Comparison of ENCODE assay signal across 11 cellular contexts in genomic region chr21:17003763-17004373, GRCh38.
DNase-seq lines count a peak whose midpoint lies in the region; ATAC-seq and TF ChIP-seq lines count a peak whose summit lies in the region.
"Had no signal": no experiment of that assay in that cellular context is flagged by ENCODE, and none has a peak within 500 bp of the region (broad histone marks: within the 10 kb centered on the region; RNA-seq: fewer than 3 reads in every experiment).

No MANE protein-coding gene starts in this region.

- peak; percentile 91 for ATAC-seq in foreskin keratinocyte
- no peak for ATAC-seq in mucosa of descending colon
- ATAC-seq: left lobe of liver had no signal

- TF ChIP-seq CTCF in ascending aorta (IDR thresholded peaks at IDR 0.05) (no peak), foreskin keratinocyte (conservative IDR thresholded peaks at IDR 0.05) (no peak), mucosa of descending colon (IDR thresholded peaks at IDR 0.05) (no peak)

- H3K9me3 ChIP-seq in ascending aorta (no peaks in the 10 kb centered on the region), mucosa of descending colon (no peaks in the 10 kb centered on the region)

- peaks cover 18% of the 10 kb centered on the region for H3K9me3 Mint-ChIP-seq in T-helper 1 cell treated with Interleukin-12 subunit alpha and Interleukin-12 subunit beta and Interleukin-4 antibody, amounts not matched to agents 30 μg/mL and 1 μg/mL, for 36 hours

- H3K27ac ChIP-seq in ascending aorta (no peak overlapping the region), foreskin keratinocyte (peak overlapping the region; percentile 73)
- H3K27ac ChIP-seq: 22Rv1 had no signal

- H3K36me3 ChIP-seq in ascending aorta (no peaks in the 10 kb centered on the region), mucosa of descending colon (ENCODE audit: low read depth) (no peaks in the 10 kb centered on the region)

- peak overlapping the region; percentile 14 to 27 for H3K4me3 ChIP-seq in ascending aorta
- H3K4me3 ChIP-seq in mucosa of descending colon = no peak overlapping the region

- no peaks in the 10 kb centered on the region for H3K4me1 ChIP-seq in ascending aorta
- H3K4me1 ChIP-seq in foreskin keratinocyte = peaks cover 19% of the 10 kb centered on the region
- no peaks in the 10 kb centered on the region for H3K4me1 ChIP-seq in mucosa of descending colon (ENCODE audit: low read depth)

- H3K36me3 Mint-ChIP-seq in T-helper 1 cell treated with Interleukin-12 subunit alpha and Interleukin-12 subunit beta and Interleukin-4 antibody, amounts not matched to agents 30 μg/mL and 1 μg/mL, for 36 hours (ENCODE audit: low read depth) = no peaks in the 10 kb centered on the region

- peak overlapping the region; percentile 31 for H3K27ac Mint-ChIP-seq in T-helper 1 cell treated with Interleukin-12 subunit alpha and Interleukin-12 subunit beta and Interleukin-4 antibody, amounts not matched to agents 30 μg/mL and 1 μg/mL, for 36 hours

- no peaks in the 10 kb centered on the region for H3K27me3 Mint-ChIP-seq in T-helper 1 cell treated with Interleukin-12 subunit alpha and Interleukin-12 subunit beta and Interleukin-4 antibody, amounts not matched to agents 30 μg/mL and 1 μg/mL, for 36 hours (ENCODE audit: low read depth)

- H3K4me3 Mint-ChIP-seq in T-helper 1 cell treated with Interleukin-12 subunit alpha and Interleukin-12 subunit beta and Interleukin-4 antibody, amounts not matched to agents 30 μg/mL and 1 μg/mL, for 36 hours = no peak overlapping the region

- intact Hi-C loops in ascending aorta (cut with DNase I) = no loop called here
- intact Hi-C loops in mucosa of descending colon (cut with DNase I, micrococcal nuclease) = no loop called here

- no peaks in the 10 kb centered on the region for H3K4me1 Mint-ChIP-seq in T-helper 1 cell treated with Interleukin-12 subunit alpha and Interleukin-12 subunit beta and Interleukin-4 antibody, amounts not matched to agents 30 μg/mL and 1 μg/mL, for 36 hours (ENCODE audit: low read depth)

- DNase-seq in T-helper 1 cell = no peak
- no peak for DNase-seq in ascending aorta (ENCODE audit: low spot score in 2 of 2)
- DNase-seq in foreskin keratinocyte = peak; percentile 77 to 85
- DNase-seq in superior temporal gyrus (ENCODE audit: extremely low spot score) = peak; percentile 35
- DNase-seq in hippocampal formation (lab: John Stamatoyannopoulos, UW) = no peak
- no peak for DNase-seq in mucosa of descending colon
- DNase-seq in NCI-H510A (lab: John Stamatoyannopoulos, UW) = no peak
- DNase-seq: NCI-H1436 had no signal

- H3K27me3 ChIP-seq in ascending aorta (no peaks in the 10 kb centered on the region), foreskin keratinocyte (no peaks in the 10 kb centered on the region)

Comparison
In these comparisons a context has a peak if more than half of its experiments do, and no peak if none do; other contexts are left out.
1. DNase-seq: peak in foreskin keratinocyte (2 of 2) and superior temporal gyrus (single experiment); none in T-helper 1 cell (0 of 5), ascending aorta (0 of 2), hippocampal formation (0 of 2), mucosa of descending colon (0 of 3) and NCI-H510A (single experiment).